Comparison of ENCODE assay signal across 1 cellular context in genomic region chr4:174283507-174284180, GRCh38.
A peak's percentile ranks its signal among the peaks of the same experiment; 100 is the strongest.
TF ChIP-seq lines count a peak whose summit lies in the region.

A gene with protein sequence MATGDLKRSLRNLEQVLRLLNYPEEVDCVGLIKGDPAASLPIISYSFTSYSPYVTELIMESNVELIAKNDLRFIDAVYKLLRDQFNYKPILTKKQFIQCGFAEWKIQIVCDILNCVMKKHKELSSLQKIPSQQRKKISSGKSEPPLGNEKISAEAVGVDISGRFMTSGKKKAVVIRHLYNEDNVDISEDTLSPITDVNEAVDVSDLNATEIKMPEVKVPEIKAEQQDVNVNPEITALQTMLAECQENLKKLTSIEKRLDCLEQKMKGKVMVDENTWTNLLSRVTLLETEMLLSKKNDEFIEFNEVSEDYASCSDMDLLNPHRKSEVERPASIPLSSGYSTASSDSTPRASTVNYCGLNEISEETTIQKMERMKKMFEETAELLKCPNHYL (plus strand): TSS chr4:174283911. CDS start chr4:174299122, 15,211 bp downstream.
FBXO8 (minus strand) TSS chr4:174283667; CDS start chr4:174263092, 20,575 bp downstream.

TF ChIP-seq in HepG2, 621 proteins besides CTCF, POLR2A, EP300 and RAD21 (continued from another document and continues in another):
- TF ChIP-seq, protein P1, sequence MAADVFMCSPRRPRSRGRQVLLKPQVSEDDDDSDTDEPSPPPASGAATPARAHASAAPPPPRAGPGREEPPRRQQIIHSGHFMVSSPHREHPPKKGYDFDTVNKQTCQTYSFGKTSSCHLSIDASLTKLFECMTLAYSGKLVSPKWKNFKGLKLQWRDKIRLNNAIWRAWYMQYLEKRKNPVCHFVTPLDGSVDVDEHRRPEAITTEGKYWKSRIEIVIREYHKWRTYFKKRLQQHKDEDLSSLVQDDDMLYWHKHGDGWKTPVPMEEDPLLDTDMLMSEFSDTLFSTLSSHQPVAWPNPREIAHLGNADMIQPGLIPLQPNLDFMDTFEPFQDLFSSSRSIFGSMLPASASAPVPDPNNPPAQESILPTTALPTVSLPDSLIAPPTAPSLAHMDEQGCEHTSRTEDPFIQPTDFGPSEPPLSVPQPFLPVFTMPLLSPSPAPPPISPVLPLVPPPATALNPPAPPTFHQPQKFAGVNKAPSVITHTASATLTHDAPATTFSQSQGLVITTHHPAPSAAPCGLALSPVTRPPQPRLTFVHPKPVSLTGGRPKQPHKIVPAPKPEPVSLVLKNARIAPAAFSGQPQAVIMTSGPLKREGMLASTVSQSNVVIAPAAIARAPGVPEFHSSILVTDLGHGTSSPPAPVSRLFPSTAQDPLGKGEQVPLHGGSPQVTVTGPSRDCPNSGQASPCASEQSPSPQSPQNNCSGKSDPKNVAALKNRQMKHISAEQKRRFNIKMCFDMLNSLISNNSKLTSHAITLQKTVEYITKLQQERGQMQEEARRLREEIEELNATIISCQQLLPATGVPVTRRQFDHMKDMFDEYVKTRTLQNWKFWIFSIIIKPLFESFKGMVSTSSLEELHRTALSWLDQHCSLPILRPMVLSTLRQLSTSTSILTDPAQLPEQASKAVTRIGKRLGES (CRISPR knock-in tag; IDR thresholded peaks at IDR 0.05; ENCODE audit: borderline replicate concordance) = no peak
- peak; percentile 56; the same call in 1 of the 2 replicates for TF ChIP-seq ZNF180 (CRISPR knock-in tag; IDR thresholded peaks at IDR 0.05; ENCODE audit: borderline replicate concordance, low read depth)
- no peak for TF ChIP-seq FOXM1 (CRISPR knock-in tag; IDR thresholded peaks at IDR 0.05)
- TF ChIP-seq ZFAT (CRISPR knock-in tag; conservative IDR thresholded peaks at IDR 0.05) = peak; percentile 100
- 0 out of 2 replicates have a peak, but pooled peaks have one; percentile 60 for TF ChIP-seq ZNF33A (CRISPR knock-in tag; IDR thresholded peaks at IDR 0.05; ENCODE audit: borderline replicate concordance)
- TF ChIP-seq ZBTB10 (CRISPR knock-in tag; IDR thresholded peaks at IDR 0.05; ENCODE audit: borderline replicate concordance) = 0 out of 2 replicates have a peak, but pooled peaks have one; percentile 48
- TF ChIP-seq SP4 (CRISPR knock-in tag; IDR thresholded peaks at IDR 0.05) = peak; percentile 85
- no peak for TF ChIP-seq MLLT10 (CRISPR knock-in tag; IDR thresholded peaks at IDR 0.05)
- no peak for TF ChIP-seq NCOA2 (CRISPR knock-in tag; IDR thresholded peaks at IDR 0.05)
- TF ChIP-seq HDAC2 (CRISPR knock-in tag; IDR thresholded peaks at IDR 0.05) = peak; percentile 21; the same call in 1 of the 2 replicates
- peak; percentile 56; the same call in 1 of the 2 replicates for TF ChIP-seq NFIC (IDR thresholded peaks at IDR 0.05; ENCODE audit: low read length)
- TF ChIP-seq SAFB2 (CRISPR knock-in tag; IDR thresholded peaks at IDR 0.05; ENCODE audit: borderline replicate concordance, low read depth) = peak; percentile 55; the same call in 1 of the 2 replicates
- peak; percentile 86 for TF ChIP-seq U2AF1 (optimal IDR thresholded peaks at IDR 0.05; ENCODE audit: low read depth, low read length)
- peak; percentile 73; the same call in 1 of the 2 replicates for TF ChIP-seq ZNF775 (CRISPR knock-in tag; IDR thresholded peaks at IDR 0.05; ENCODE audit: borderline replicate concordance)
- TF ChIP-seq, protein P2, sequence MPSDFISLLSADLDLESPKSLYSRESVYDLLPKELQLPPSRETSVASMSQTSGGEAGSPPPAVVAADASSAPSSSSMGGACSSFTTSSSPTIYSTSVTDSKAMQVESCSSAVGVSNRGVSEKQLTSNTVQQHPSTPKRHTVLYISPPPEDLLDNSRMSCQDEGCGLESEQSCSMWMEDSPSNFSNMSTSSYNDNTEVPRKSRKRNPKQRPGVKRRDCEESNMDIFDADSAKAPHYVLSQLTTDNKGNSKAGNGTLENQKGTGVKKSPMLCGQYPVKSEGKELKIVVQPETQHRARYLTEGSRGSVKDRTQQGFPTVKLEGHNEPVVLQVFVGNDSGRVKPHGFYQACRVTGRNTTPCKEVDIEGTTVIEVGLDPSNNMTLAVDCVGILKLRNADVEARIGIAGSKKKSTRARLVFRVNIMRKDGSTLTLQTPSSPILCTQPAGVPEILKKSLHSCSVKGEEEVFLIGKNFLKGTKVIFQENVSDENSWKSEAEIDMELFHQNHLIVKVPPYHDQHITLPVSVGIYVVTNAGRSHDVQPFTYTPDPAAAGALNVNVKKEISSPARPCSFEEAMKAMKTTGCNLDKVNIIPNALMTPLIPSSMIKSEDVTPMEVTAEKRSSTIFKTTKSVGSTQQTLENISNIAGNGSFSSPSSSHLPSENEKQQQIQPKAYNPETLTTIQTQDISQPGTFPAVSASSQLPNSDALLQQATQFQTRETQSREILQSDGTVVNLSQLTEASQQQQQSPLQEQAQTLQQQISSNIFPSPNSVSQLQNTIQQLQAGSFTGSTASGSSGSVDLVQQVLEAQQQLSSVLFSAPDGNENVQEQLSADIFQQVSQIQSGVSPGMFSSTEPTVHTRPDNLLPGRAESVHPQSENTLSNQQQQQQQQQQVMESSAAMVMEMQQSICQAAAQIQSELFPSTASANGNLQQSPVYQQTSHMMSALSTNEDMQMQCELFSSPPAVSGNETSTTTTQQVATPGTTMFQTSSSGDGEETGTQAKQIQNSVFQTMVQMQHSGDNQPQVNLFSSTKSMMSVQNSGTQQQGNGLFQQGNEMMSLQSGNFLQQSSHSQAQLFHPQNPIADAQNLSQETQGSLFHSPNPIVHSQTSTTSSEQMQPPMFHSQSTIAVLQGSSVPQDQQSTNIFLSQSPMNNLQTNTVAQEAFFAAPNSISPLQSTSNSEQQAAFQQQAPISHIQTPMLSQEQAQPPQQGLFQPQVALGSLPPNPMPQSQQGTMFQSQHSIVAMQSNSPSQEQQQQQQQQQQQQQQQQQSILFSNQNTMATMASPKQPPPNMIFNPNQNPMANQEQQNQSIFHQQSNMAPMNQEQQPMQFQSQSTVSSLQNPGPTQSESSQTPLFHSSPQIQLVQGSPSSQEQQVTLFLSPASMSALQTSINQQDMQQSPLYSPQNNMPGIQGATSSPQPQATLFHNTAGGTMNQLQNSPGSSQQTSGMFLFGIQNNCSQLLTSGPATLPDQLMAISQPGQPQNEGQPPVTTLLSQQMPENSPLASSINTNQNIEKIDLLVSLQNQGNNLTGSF (CRISPR knock-in tag; IDR thresholded peaks at IDR 0.05) = peak; percentile 68; the same call in 1 of the 2 replicates
- 0 out of 2 replicates have a peak, but pooled peaks have one; percentile 60 for TF ChIP-seq GTF3A (CRISPR knock-in tag; conservative IDR thresholded peaks at IDR 0.05)
- peak; percentile 86; the same call in 1 of the 2 replicates for TF ChIP-seq KDM5B (CRISPR knock-in tag; IDR thresholded peaks at IDR 0.05; ENCODE audit: borderline replicate concordance)
- peak; percentile 90 for TF ChIP-seq THAP11 (CRISPR knock-in tag; IDR thresholded peaks at IDR 0.05)
- TF ChIP-seq PRMT3 (CRISPR knock-in tag; IDR thresholded peaks at IDR 0.05; ENCODE audit: borderline replicate concordance, low read depth) = 0 out of 2 replicates have a peak, but pooled peaks have one; percentile 44
- TF ChIP-seq TBP (CRISPR knock-in tag; IDR thresholded peaks at IDR 0.05) = 0 out of 2 replicates have a peak, but pooled peaks have one; percentile 53
- no peak for TF ChIP-seq THYN1 (CRISPR knock-in tag; IDR thresholded peaks at IDR 0.05; ENCODE audit: borderline replicate concordance, low read depth)
- no peak for TF ChIP-seq ZNF747 (CRISPR knock-in tag; IDR thresholded peaks at IDR 0.05; ENCODE audit: borderline replicate concordance)
- TF ChIP-seq TEAD3 (CRISPR knock-in tag; optimal IDR thresholded peaks at IDR 0.05; ENCODE audit: borderline replicate concordance) = peak; percentile 58
- TF ChIP-seq ZSCAN21 (CRISPR knock-in tag; IDR thresholded peaks at IDR 0.05; ENCODE audit: borderline replicate concordance) = peak; percentile 32; the same call in 1 of the 2 replicates
- peak; percentile 49; the same call in 1 of the 2 replicates for TF ChIP-seq ZMAT3 (CRISPR knock-in tag; conservative IDR thresholded peaks at IDR 0.05)
- TF ChIP-seq EHMT2 (IDR thresholded peaks at IDR 0.05; ENCODE audit: borderline replicate concordance, low read depth, low read length) = peak; percentile 80; the same call in 1 of the 2 replicates
- peak; percentile 94 for TF ChIP-seq YEATS4 (CRISPR knock-in tag; IDR thresholded peaks at IDR 0.05; ENCODE audit: borderline replicate concordance)
- TF ChIP-seq HOXA9 (CRISPR knock-in tag; IDR thresholded peaks at IDR 0.05; ENCODE audit: borderline replicate concordance) = peak; percentile 47; the same call in 1 of the 2 replicates
- TF ChIP-seq ZNF296 (CRISPR knock-in tag; conservative IDR thresholded peaks at IDR 0.05) = no peak
- TF ChIP-seq ZGPAT (CRISPR knock-in tag; IDR thresholded peaks at IDR 0.05) = peak; percentile 78
- TF ChIP-seq, protein P3, sequence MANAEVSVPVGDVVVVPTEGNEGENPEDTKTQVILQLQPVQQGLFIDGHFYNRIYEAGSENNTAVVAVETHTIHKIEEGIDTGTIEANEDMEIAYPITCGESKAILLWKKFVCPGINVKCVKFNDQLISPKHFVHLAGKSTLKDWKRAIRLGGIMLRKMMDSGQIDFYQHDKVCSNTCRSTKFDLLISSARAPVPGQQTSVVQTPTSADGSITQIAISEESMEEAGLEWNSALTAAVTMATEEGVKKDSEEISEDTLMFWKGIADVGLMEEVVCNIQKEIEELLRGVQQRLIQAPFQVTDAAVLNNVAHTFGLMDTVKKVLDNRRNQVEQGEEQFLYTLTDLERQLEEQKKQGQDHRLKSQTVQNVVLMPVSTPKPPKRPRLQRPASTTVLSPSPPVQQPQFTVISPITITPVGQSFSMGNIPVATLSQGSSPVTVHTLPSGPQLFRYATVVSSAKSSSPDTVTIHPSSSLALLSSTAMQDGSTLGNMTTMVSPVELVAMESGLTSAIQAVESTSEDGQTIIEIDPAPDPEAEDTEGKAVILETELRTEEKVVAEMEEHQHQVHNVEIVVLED (CRISPR knock-in tag; IDR thresholded peaks at IDR 0.05; ENCODE audit: borderline replicate concordance) = peak; percentile 88
- peak; percentile 67; the same call in 1 of the 2 replicates for TF ChIP-seq ZNF788 (CRISPR knock-in tag; IDR thresholded peaks at IDR 0.05; ENCODE audit: borderline replicate concordance)
- 0 out of 2 replicates have a peak, but pooled peaks have one; percentile 71 for TF ChIP-seq MEIS1 (CRISPR knock-in tag; IDR thresholded peaks at IDR 0.05; ENCODE audit: borderline replicate concordance)
- TF ChIP-seq KLF16 (CRISPR knock-in tag; IDR thresholded peaks at IDR 0.05) = no peak; a peak in 1 of 4 replicates
- TF ChIP-seq SPEN (CRISPR knock-in tag; IDR thresholded peaks at IDR 0.05; ENCODE audit: low read depth) = peak; percentile 89
- 0 out of 2 replicates have a peak, but pooled peaks have one; percentile 14 for TF ChIP-seq SMAD3 (CRISPR knock-in tag; IDR thresholded peaks at IDR 0.05)
- peak; percentile 76; the same call in 1 of the 2 replicates for TF ChIP-seq ZNF878 (CRISPR knock-in tag; IDR thresholded peaks at IDR 0.05)
- no peak for TF ChIP-seq NONO (IDR thresholded peaks at IDR 0.05)
- TF ChIP-seq NONO (CRISPR knock-in tag; conservative IDR thresholded peaks at IDR 0.05) = no peak; the same call in 1 of the 2 replicates
- peak; percentile 58 for TF ChIP-seq HNRNPLL (IDR thresholded peaks at IDR 0.05; ENCODE audit: low read depth, low read length, poor library complexity, severe bottlenecking)
- TF ChIP-seq ZNF761 (CRISPR knock-in tag; conservative IDR thresholded peaks at IDR 0.05) = peak; percentile 88
- TF ChIP-seq, protein P4, sequence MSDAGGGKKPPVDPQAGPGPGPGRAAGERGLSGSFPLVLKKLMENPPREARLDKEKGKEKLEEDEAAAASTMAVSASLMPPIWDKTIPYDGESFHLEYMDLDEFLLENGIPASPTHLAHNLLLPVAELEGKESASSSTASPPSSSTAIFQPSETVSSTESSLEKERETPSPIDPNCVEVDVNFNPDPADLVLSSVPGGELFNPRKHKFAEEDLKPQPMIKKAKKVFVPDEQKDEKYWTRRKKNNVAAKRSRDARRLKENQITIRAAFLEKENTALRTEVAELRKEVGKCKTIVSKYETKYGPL (CRISPR knock-in tag; IDR thresholded peaks at IDR 0.05) = peak; percentile 37; the same call in 1 of the 2 replicates
- peak; percentile 85; the same call in 1 of the 2 replicates for TF ChIP-seq KMT2A (CRISPR knock-in tag; IDR thresholded peaks at IDR 0.05)
- TF ChIP-seq KDM2A (CRISPR knock-in tag; IDR thresholded peaks at IDR 0.05; ENCODE audit: borderline replicate concordance, low read depth) = peak; percentile 69; the same call in 1 of the 2 replicates
- TF ChIP-seq AKAP8 (CRISPR knock-in tag; IDR thresholded peaks at IDR 0.05) = no peak
- 0 out of 2 replicates have a peak, but pooled peaks have one; percentile 21 for TF ChIP-seq ZNF792 (CRISPR knock-in tag; IDR thresholded peaks at IDR 0.05)
- TF ChIP-seq ZNF678 (CRISPR knock-in tag; IDR thresholded peaks at IDR 0.05) = no peak
- no peak for TF ChIP-seq PAWR (CRISPR knock-in tag; IDR thresholded peaks at IDR 0.05; ENCODE audit: borderline replicate concordance)
- TF ChIP-seq ZNF230 (CRISPR knock-in tag; IDR thresholded peaks at IDR 0.05) = peak; percentile 79; the same call in 1 of the 2 replicates
- TF ChIP-seq MAFF (IDR thresholded peaks at IDR 0.05; ENCODE audit: low read depth, low read length) = peak; percentile 23; the same call in 1 of the 2 replicates
- TF ChIP-seq HDAC1 (CRISPR knock-in tag; IDR thresholded peaks at IDR 0.05) = peak; percentile 89; the same call in 1 of the 2 replicates
- no peak for TF ChIP-seq TBX3 (IDR thresholded peaks at IDR 0.05; ENCODE audit: borderline replicate concordance)
- TF ChIP-seq NFKB2 (CRISPR knock-in tag; IDR thresholded peaks at IDR 0.05; ENCODE audit: borderline replicate concordance) = peak; percentile 57; the same call in 1 of the 2 replicates
